13 cellular contexts compared by ENCODE assay signal in the genomic region with DNA sequence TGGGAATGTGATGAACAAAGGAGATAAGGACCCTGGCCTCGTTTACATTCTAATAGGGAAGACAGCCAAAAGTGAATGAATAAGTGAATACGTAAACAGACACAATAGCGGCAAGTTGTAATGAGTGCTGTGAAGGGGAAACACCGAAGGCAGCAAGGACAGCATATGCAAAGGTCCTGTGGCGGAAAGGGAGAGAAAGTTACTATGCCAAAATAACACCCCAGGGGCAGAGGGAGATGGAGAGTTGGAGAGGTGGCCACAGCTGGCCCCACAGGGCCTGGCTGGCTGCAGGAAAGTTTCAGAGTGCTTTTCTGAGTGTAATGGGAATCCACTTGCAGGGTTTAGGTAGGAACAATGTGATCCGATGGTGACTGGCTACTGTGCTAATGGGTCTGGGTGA.
"Had no signal": no experiment of that assay in that cellular context is flagged by ENCODE, and none has a peak within 500 bp of the region (broad histone marks: within the 10 kb centered on the region; RNA-seq: fewer than 3 reads in every experiment).

No MANE protein-coding gene starts in this region.

- ATAC-seq: sciatic nerve, SK-N-SH treated with all-trans-retinoic acid at 6 μM for 48 hours had no signal

- H3K4me3 ChIP-seq: adrenal gland, coronary artery had no signal

- H3K27me3 ChIP-seq: adrenal gland had no signal

- H3K9me3 ChIP-seq: adrenal gland had no signal

- H3K27me3 Mint-ChIP-seq: activated naive CD4-positive, alpha-beta T cell treated with anti-CD3 and anti-CD28 coated beads, Interleukin-2, amount 10 ng/mL, durations not matched to agents 7 days and 5 days had no signal

- H3K9me3 Mint-ChIP-seq: activated naive CD4-positive, alpha-beta T cell treated with anti-CD3 and anti-CD28 coated beads, Interleukin-2, amount 10 ng/mL, durations not matched to agents 7 days and 5 days had no signal

- H3K27ac Mint-ChIP-seq: activated naive CD4-positive, alpha-beta T cell treated with anti-CD3 and anti-CD28 coated beads, Interleukin-2, amount 10 ng/mL, durations not matched to agents 7 days and 5 days had no signal

- H3K4me3 Mint-ChIP-seq: activated naive CD4-positive, alpha-beta T cell treated with anti-CD3 and anti-CD28 coated beads, Interleukin-2, amount 10 ng/mL, durations not matched to agents 7 days and 5 days had no signal

- H3K36me3 Mint-ChIP-seq: activated naive CD4-positive, alpha-beta T cell treated with anti-CD3 and anti-CD28 coated beads, Interleukin-2, amount 10 ng/mL, durations not matched to agents 7 days and 5 days had no signal

- DNase-seq: activated CD4-positive, alpha-beta T cell treated with anti-CD3 and anti-CD28 coated beads for 1 hour; activated CD4-positive, alpha-beta T cell treated with anti-CD3 and anti-CD28 coated beads, Interleukin-2, amount 50 U/mL, for 4 hours; activated naive CD4-positive, alpha-beta T cell treated with anti-CD3 and anti-CD28 coated beads, Interleukin-2, amount 10 ng/mL, durations not matched to agents 7 days and 5 days; effector CD4-positive, alpha-beta T cell; foreskin fibroblast; glutamatergic neuron; kidney glomerular epithelial cell; stimulated activated CD4-positive, alpha-beta T cell treated with anti-CD3 and anti-CD28 coated beads, Interleukin-2, amount 100 ng/mL, for 24 hours; T-helper 1 cell had no signal

- H3K36me3 ChIP-seq: adrenal gland had no signal
